Comparison of ENCODE assay signal across 39 cellular contexts in the genomic region with DNA sequence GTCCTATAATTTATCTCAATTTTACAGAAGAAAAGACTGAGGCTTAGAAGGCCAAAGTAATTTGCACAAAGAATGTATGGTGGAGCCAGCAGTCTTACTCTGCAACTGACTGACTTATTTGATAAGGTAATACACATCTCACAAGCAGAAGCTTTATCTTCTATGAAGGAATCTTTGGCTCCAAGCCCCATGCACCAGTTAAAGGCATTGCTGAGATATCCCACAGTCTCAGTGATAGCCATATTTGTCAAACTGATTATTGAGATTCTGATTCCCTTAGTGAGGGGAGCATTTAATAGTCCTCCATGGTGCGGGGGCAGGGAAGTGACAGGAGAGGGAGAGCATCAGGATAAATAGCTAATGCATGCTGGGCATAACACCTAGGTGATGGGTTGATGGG.
"Had no signal": no experiment of that assay in that cellular context is flagged by ENCODE, and none has a peak within 500 bp of the region (broad histone marks: within the 10 kb centered on the region; RNA-seq: fewer than 3 reads in every experiment).

No MANE protein-coding gene starts in this region.

- H3K9me3 ChIP-seq: adrenal gland, ascending aorta, body of pancreas, breast epithelium had no signal

- H3K9me3 Mint-ChIP-seq: activated naive CD4-positive, alpha-beta T cell treated with anti-CD3 and anti-CD28 coated beads, Interleukin-2, amount 50 U/mL, for 72 hours; activated naive CD8-positive, alpha-beta T cell treated with anti-CD3 and anti-CD28 coated beads, Interleukin-2, amount 50 U/mL, for 24 hours; activated T-cell treated with anti-CD3 and anti-CD28 coated beads, Interleukin-2, amount 50 U/mL, for 24 hours; activated T-cell treated with anti-CD3 and anti-CD28 coated beads, Interleukin-2, amount 50 U/mL, for 4 hours; activated T-helper 1 cell treated with anti-CD3 and anti-CD28 coated beads, Interleukin-12 subunit alpha, Interleukin-12 subunit beta, Interleukin-2, Interleukin-4 antibody, amounts not matched to agents 30 ng/mL and 10 ng/mL and 1 ng/mL, durations not matched to agents 14 hours and 24 hours and 36 hours; activated T-helper 17 cell treated with anti-CD3 and anti-CD28 coated beads, Interleukin-2, amount 50 U/mL, for 72 hours; activated T-helper 2 cell treated with anti-CD3 and anti-CD28 coated beads, Interferon-gamma antibody, Interleukin-2, Interleukin-4, amounts not matched to agents 10 μg/mL and 5 μg/mL and 100 μg/mL, durations not matched to agents 14 hours and 24 hours and 36 hours; central memory CD8-positive, alpha-beta T cell had no signal

- H3K27ac Mint-ChIP-seq: activated naive CD4-positive, alpha-beta T cell treated with anti-CD3 and anti-CD28 coated beads for 36 hours; activated naive CD4-positive, alpha-beta T cell treated with anti-CD3 and anti-CD28 coated beads, Interleukin-2, amount 10 ng/mL, durations not matched to agents 7 days and 5 days; activated naive CD4-positive, alpha-beta T cell treated with anti-CD3 and anti-CD28 coated beads, Interleukin-2, amount 50 U/mL, for 24 hours; activated naive CD4-positive, alpha-beta T cell treated with anti-CD3 and anti-CD28 coated beads, Interleukin-2, amount 50 U/mL, for 72 hours; activated naive CD8-positive, alpha-beta T cell; activated naive CD8-positive, alpha-beta T cell treated with anti-CD3 and anti-CD28 coated beads for 36 hours; activated naive CD8-positive, alpha-beta T cell treated with anti-CD3 and anti-CD28 coated beads, Interleukin-2, amount 10 ng/mL, durations not matched to agents 7 days and 5 days; activated naive CD8-positive, alpha-beta T cell treated with anti-CD3 and anti-CD28 coated beads, Interleukin-2, amount 50 U/mL, for 24 hours; activated T-cell treated with anti-CD3 and anti-CD28 coated beads, Interleukin-2, amount 50 U/mL, for 24 hours; activated T-cell treated with anti-CD3 and anti-CD28 coated beads, Interleukin-2, amount 50 U/mL, for 72 hours; activated T-helper 1 cell treated with anti-CD3 and anti-CD28 coated beads, Interleukin-12 subunit alpha, Interleukin-12 subunit beta, Interleukin-2, Interleukin-4 antibody, amounts not matched to agents 30 ng/mL and 10 ng/mL and 1 ng/mL, durations not matched to agents 14 hours and 24 hours and 36 hours; activated T-helper 17 cell treated with anti-CD3 and anti-CD28 coated beads, Interleukin-2, amount 50 U/mL, for 72 hours; activated T-helper 2 cell treated with anti-CD3 and anti-CD28 coated beads, Interferon-gamma antibody, Interleukin-2, Interleukin-4, amounts not matched to agents 10 μg/mL and 5 μg/mL and 100 μg/mL, durations not matched to agents 14 hours and 24 hours and 36 hours had no signal

- FAIRE-seq: astrocyte had no signal

- H3K36me3 ChIP-seq: adrenal gland, ascending aorta, brain microvascular endothelial cell, breast epithelium, cardiac muscle cell had no signal

- DNase-seq: activated effector memory CD4-positive, alpha-beta T cell treated with anti-CD3 and anti-CD28 coated beads, Interleukin-2, amount 50 U/mL, for 16 hours; activated effector memory CD4-positive, alpha-beta T cell treated with Interleukin-2 at 50 U/mL for 16 hours; activated gamma-delta T cell; activated gamma-delta T cell treated with Interleukin-2 at 50 U/mL for 16 hours; activated naive CD4-positive, alpha-beta T cell; activated naive CD4-positive, alpha-beta T cell treated with anti-CD3 and anti-CD28 coated beads for 36 hours; activated naive CD4-positive, alpha-beta T cell treated with anti-CD3 and anti-CD28 coated beads, Interleukin-2, amount 10 ng/mL, durations not matched to agents 7 days and 5 days; activated naive CD4-positive, alpha-beta T cell treated with anti-CD3 and anti-CD28 coated beads, Interleukin-2, amount 50 U/mL, for 16 hours; activated naive CD4-positive, alpha-beta T cell treated with Interleukin-2 at 50 U/mL for 16 hours; activated naive CD8-positive, alpha-beta T cell treated with anti-CD3 and anti-CD28 coated beads for 36 hours; activated naive CD8-positive, alpha-beta T cell treated with anti-CD3 and anti-CD28 coated beads, Interleukin-2, amount 10 ng/mL, durations not matched to agents 7 days and 5 days; activated naive CD8-positive, alpha-beta T cell treated with anti-CD3 and anti-CD28 coated beads, Interleukin-2, amount 50 U/mL, for 24 hours; activated T-cell treated with anti-CD3 and anti-CD28 coated beads, Interleukin-2, amount 50 U/mL, for 1 hour; activated T-cell treated with anti-CD3 and anti-CD28 coated beads, Interleukin-2, amount 50 U/mL, for 24 hours; activated T-cell treated with anti-CD3 and anti-CD28 coated beads, Interleukin-2, amount 50 U/mL, for 4 hours; activated T-cell treated with anti-CD3 and anti-CD28 coated beads, Interleukin-2, amount 50 U/mL, for 48 hours; activated T-cell treated with anti-CD3 and anti-CD28 coated beads, Interleukin-2, amount 50 U/mL, for 72 hours; adrenal gland; amniotic stem cell; amygdala; anterior cingulate cortex; aorta; body of pancreas; brain microvascular endothelial cell; caudate nucleus; central memory CD4-positive, alpha-beta T cell; cerebellar nuclear complex had no signal

- H3K27ac ChIP-seq: adrenal gland, ascending aorta, body of pancreas, brain microvascular endothelial cell, breast epithelium, cardiac muscle cell had no signal

- ATAC-seq: activated naive CD4-positive, alpha-beta T cell treated with anti-CD3 and anti-CD28 coated beads, Interleukin-2, amount 50 U/mL, for 72 hours; activated naive CD8-positive, alpha-beta T cell treated with anti-CD3 and anti-CD28 coated beads, Interleukin-2, amount 50 U/mL, for 24 hours; activated T-cell treated with anti-CD3 and anti-CD28 coated beads, Interleukin-2, amount 50 U/mL, for 4 hours; activated T-cell treated with anti-CD3 and anti-CD28 coated beads, Interleukin-2, amount 50 U/mL, for 72 hours; activated T-helper 17 cell treated with anti-CD3 and anti-CD28 coated beads, Interleukin-2, amount 50 U/mL, for 72 hours; body of pancreas had no signal

- H3K36me3 Mint-ChIP-seq: activated naive CD8-positive, alpha-beta T cell treated with anti-CD3 and anti-CD28 coated beads for 36 hours; brain had no signal

- H3K4me1 ChIP-seq: adrenal gland, ascending aorta, body of pancreas, breast epithelium had no signal

- H3K4me3 ChIP-seq: adrenal gland, ascending aorta, body of pancreas, breast epithelium, cardiac muscle cell had no signal

- H3K27me3 ChIP-seq: adrenal gland, ascending aorta, body of pancreas, brain microvascular endothelial cell, breast epithelium, cardiac muscle cell had no signal

- H3K27me3 Mint-ChIP-seq: activated naive CD4-positive, alpha-beta T cell treated with anti-CD3 and anti-CD28 coated beads, Interleukin-2, amount 50 U/mL, for 24 hours; activated naive CD8-positive, alpha-beta T cell; activated naive CD8-positive, alpha-beta T cell treated with anti-CD3 and anti-CD28 coated beads for 36 hours; activated naive CD8-positive, alpha-beta T cell treated with anti-CD3 and anti-CD28 coated beads, Interleukin-2, amount 10 ng/mL, durations not matched to agents 7 days and 5 days; activated naive CD8-positive, alpha-beta T cell treated with anti-CD3 and anti-CD28 coated beads, Interleukin-2, amount 50 U/mL, for 24 hours; activated T-cell treated with anti-CD3 and anti-CD28 coated beads, Interleukin-2, amount 50 U/mL, for 24 hours had no signal

- H3K4me3 Mint-ChIP-seq: activated naive CD4-positive, alpha-beta T cell treated with anti-CD3 and anti-CD28 coated beads for 36 hours; activated naive CD4-positive, alpha-beta T cell treated with anti-CD3 and anti-CD28 coated beads, Interleukin-2, amount 10 ng/mL, durations not matched to agents 7 days and 5 days; activated naive CD4-positive, alpha-beta T cell treated with anti-CD3 and anti-CD28 coated beads, Interleukin-2, amount 50 U/mL, for 24 hours; activated naive CD8-positive, alpha-beta T cell; activated naive CD8-positive, alpha-beta T cell treated with anti-CD3 and anti-CD28 coated beads for 36 hours; activated naive CD8-positive, alpha-beta T cell treated with anti-CD3 and anti-CD28 coated beads, Interleukin-2, amount 10 ng/mL, durations not matched to agents 7 days and 5 days; activated naive CD8-positive, alpha-beta T cell treated with anti-CD3 and anti-CD28 coated beads, Interleukin-2, amount 50 U/mL, for 24 hours; activated T-cell treated with anti-CD3 and anti-CD28 coated beads, Interleukin-2, amount 50 U/mL, for 24 hours; activated T-cell treated with anti-CD3 and anti-CD28 coated beads, Interleukin-2, amount 50 U/mL, for 4 hours; activated T-cell treated with anti-CD3 and anti-CD28 coated beads, Interleukin-2, amount 50 U/mL, for 72 hours; activated T-helper 1 cell treated with anti-CD3 and anti-CD28 coated beads, Interleukin-12 subunit alpha, Interleukin-12 subunit beta, Interleukin-2, Interleukin-4 antibody, amounts not matched to agents 30 ng/mL and 10 ng/mL and 1 ng/mL, durations not matched to agents 14 hours and 24 hours and 36 hours; activated T-helper 17 cell treated with anti-CD3 and anti-CD28 coated beads, Interleukin-2, amount 50 U/mL, for 72 hours; brain; central memory CD8-positive, alpha-beta T cell had no signal
